Comparison of ENCODE assay signal across 31 cellular contexts in the genomic region with DNA sequence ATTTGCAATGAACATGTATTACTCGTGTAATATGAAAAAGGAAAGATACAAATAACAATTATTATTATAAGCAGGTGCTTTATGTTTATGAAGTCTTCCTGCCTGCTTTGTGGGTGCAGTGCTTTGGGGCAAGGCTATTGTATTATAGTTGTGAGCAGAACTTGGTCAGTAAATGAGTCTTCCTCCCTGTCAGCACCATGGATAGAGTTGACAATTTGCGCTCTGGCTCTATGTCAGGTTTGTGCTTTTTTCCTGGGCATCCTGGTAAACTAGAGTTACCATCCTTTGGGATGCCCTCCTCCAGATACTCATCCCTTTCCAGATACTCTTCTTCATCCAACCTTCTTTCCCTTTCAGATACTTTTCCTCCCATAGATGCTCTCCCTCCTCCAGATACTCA. TPM values are rescaled to one million over a fixed set of nuclear protein-coding genes. Genes with fewer than 3 reads are reported as not detected.
DNase-seq lines count a peak whose midpoint lies in the region; ATAC-seq and TF ChIP-seq lines count a peak whose summit lies in the region.
"Had no signal": no experiment of that assay in that cellular context is flagged by ENCODE, and none has a peak within 500 bp of the region (broad histone marks: within the 10 kb centered on the region; RNA-seq: fewer than 3 reads in every experiment).

No MANE protein-coding gene starts in this region.

- no peak overlapping the region for H3K4me3 ChIP-seq in GM23338
- no peak overlapping the region for H3K4me3 ChIP-seq in NB4 (ENCODE audit: low read depth, low read length)
- H3K4me3 ChIP-seq in choroid plexus epithelial cell (ENCODE audit: low read depth, low read length), result no peak overlapping the region
- H3K4me3 ChIP-seq in mesendoderm (ENCODE audit: low read length), result no peak overlapping the region
- H3K4me3 ChIP-seq: lower lobe of right lung, mucosa of descending colon, ovary, Peyer's patch, SJCRH30 had no signal

- H2BK15ac ChIP-seq in mesendoderm (replicated peaks; ENCODE audit: low read depth), result no peak overlapping the region

- H3K9me3 Mint-ChIP-seq in GM23338, result no peaks in the 10 kb centered on the region
- H3K9me3 Mint-ChIP-seq in activated T-cell treated with anti-CD3 and anti-CD28 coated beads, Interleukin-2, amount 50 U/mL, for 72 hours, result no peaks in the 10 kb centered on the region
- H3K9me3 Mint-ChIP-seq in type B pancreatic cell, result peaks cover 7% of the 10 kb centered on the region
- H3K9me3 Mint-ChIP-seq: activated naive CD4-positive, alpha-beta T cell treated with anti-CD3 and anti-CD28 coated beads, Interleukin-2, amount 50 U/mL, for 24 hours; nephron had no signal

- no peaks in the 10 kb centered on the region for H3K4me1 Mint-ChIP-seq in GM23338
- peaks cover 10% of the 10 kb centered on the region for H3K4me1 Mint-ChIP-seq in activated T-cell treated with anti-CD3 and anti-CD28 coated beads, Interleukin-2, amount 50 U/mL, for 72 hours (ENCODE audit: low read depth)
- H3K4me1 Mint-ChIP-seq in type B pancreatic cell (ENCODE audit: unreplicated experiment), result no peaks in the 10 kb centered on the region
- H3K4me1 Mint-ChIP-seq: activated naive CD4-positive, alpha-beta T cell treated with anti-CD3 and anti-CD28 coated beads, Interleukin-2, amount 50 U/mL, for 24 hours; nephron had no signal

- H3K4me1 ChIP-seq in GM23338 (ENCODE audit: insufficient read depth) (no peaks in the 10 kb centered on the region), mesendoderm (ENCODE audit: control insufficient read depth, low read depth, low read length) (no peaks in the 10 kb centered on the region)
- H3K4me1 ChIP-seq: lower lobe of right lung, Peyer's patch, SJCRH30 had no signal

- H3K27ac Mint-ChIP-seq in GM23338 (no peak overlapping the region), type B pancreatic cell (no peak overlapping the region)
- no peak overlapping the region for H3K27ac Mint-ChIP-seq in activated T-cell treated with anti-CD3 and anti-CD28 coated beads, Interleukin-2, amount 50 U/mL, for 72 hours
- H3K27ac Mint-ChIP-seq: activated naive CD4-positive, alpha-beta T cell treated with anti-CD3 and anti-CD28 coated beads, Interleukin-2, amount 50 U/mL, for 24 hours; nephron had no signal

- H3K18ac ChIP-seq in mesendoderm (ENCODE audit: low read length), result no peak overlapping the region

- ATAC-seq in GM23338, result peak; percentile 50
- ATAC-seq in activated T-cell treated with anti-CD3 and anti-CD28 coated beads, Interleukin-2, amount 50 U/mL, for 72 hours (replicated peaks in 1 of 2), result no peak
- ATAC-seq: lower lobe of right lung, mucosa of descending colon, right cardiac atrium had no signal

- no peak overlapping the region for H2BK120ac ChIP-seq in mesendoderm (ENCODE audit: low read depth, low read length)

- H3K27ac ChIP-seq in GM23338 (ENCODE audit: low read depth) (no peak overlapping the region), mesendoderm (ENCODE audit: low read depth, low read length) (no peak overlapping the region)
- H3K27ac ChIP-seq: C4-2B, HL-60, lower lobe of right lung, ovary, Peyer's patch, SJCRH30 had no signal

- no peak overlapping the region for H3K4me2 ChIP-seq in GM23338
- no peak overlapping the region for H3K4me2 ChIP-seq in mesendoderm (ENCODE audit: low read length)

- H3K9me2 ChIP-seq in GM23338 (ENCODE audit: insufficient read depth), result 0 out of 2 replicates have a peak, but pooled peaks cover 2% of the 10 kb centered on the region

- no peaks in the 10 kb centered on the region for H3K79me1 ChIP-seq in mesendoderm (ENCODE audit: low read length)

- H3K79me2 ChIP-seq in GM23338 (replicated peaks; ENCODE audit: insufficient read depth) (no peaks in the 10 kb centered on the region), mesendoderm (ENCODE audit: control insufficient read depth, insufficient read depth, low read length) (no peaks in the 10 kb centered on the region)

- H3K27me3 Mint-ChIP-seq in GM23338 (ENCODE audit: insufficient read depth, low read depth, poor library complexity) (no peaks in the 10 kb centered on the region), type B pancreatic cell (peaks cover 25% of the 10 kb centered on the region)
- peaks cover 28% of the 10 kb centered on the region for H3K27me3 Mint-ChIP-seq in activated T-cell treated with anti-CD3 and anti-CD28 coated beads, Interleukin-2, amount 50 U/mL, for 72 hours (ENCODE audit: low read depth)

- H3F3A ChIP-seq in GM23338 (replicated peaks; ENCODE audit: low read depth), result no peaks in the 10 kb centered on the region

- no peak overlapping the region for H3K9ac ChIP-seq in mesendoderm (ENCODE audit: low read length)

- H2AFZ ChIP-seq in GM23338, result no peak overlapping the region

- no peak overlapping the region for H3K4ac ChIP-seq in mesendoderm (ENCODE audit: low read depth, low read length)

- no peak overlapping the region for H2AK5ac ChIP-seq in mesendoderm (ENCODE audit: low read length)

- no peaks in the 10 kb centered on the region for H3K36me3 ChIP-seq in GM23338 (ENCODE audit: insufficient read depth)
- no peaks in the 10 kb centered on the region for H3K36me3 ChIP-seq in mesendoderm (ENCODE audit: control insufficient read depth, insufficient read depth, low read length)
- H3K36me3 ChIP-seq: lower lobe of right lung, ovary, Peyer's patch, SJCRH30 had no signal

- H4K20me1 ChIP-seq in GM23338 (replicated peaks; ENCODE audit: insufficient read depth), result no peaks in the 10 kb centered on the region

- H4K5ac ChIP-seq in mesendoderm (ENCODE audit: low read length), result no peak overlapping the region

- H3K23ac ChIP-seq in mesendoderm (ENCODE audit: low read length), result no peak overlapping the region

- H3K56ac ChIP-seq in mesendoderm (ENCODE audit: low read length), result no peak overlapping the region

- no peak overlapping the region for H4K8ac ChIP-seq in mesendoderm (ENCODE audit: low read depth, low read length)

- no CpG with 5 or more reads among the region's 2 CpGs for WGBS in mesendoderm (ENCODE audit: extremely low coverage, insufficient coverage, low lambda C conversion rate)

- TF ChIP-seq CTCF in GM23338 (conservative IDR thresholded peaks at IDR 0.05; ENCODE audit: low read depth in 2 of 2), result no peak
- TF ChIP-seq CTCF in NB4 (IDR thresholded peaks at IDR 0.05; ENCODE audit: low read depth, low read length), result no peak
- no peak for TF ChIP-seq CTCF in choroid plexus epithelial cell (conservative IDR thresholded peaks at IDR 0.05; ENCODE audit: low read depth, low read length)
- TF ChIP-seq CTCF in type B pancreatic cell (conservative IDR thresholded peaks at IDR 0.05), result no peak

- DNase-seq in GM23338 (ENCODE audit: low spot score) (peak; percentile 30), NB4 (ENCODE audit: low read depth) (peak; percentile 8), choroid plexus epithelial cell (ENCODE audit: low read depth) (peak; percentile 15), mesendoderm (peak; percentile 10), type B pancreatic cell (ENCODE audit: extremely low spot score, unreplicated experiment) (no peak)
- DNase-seq in activated T-cell treated with anti-CD3 and anti-CD28 coated beads, Interleukin-2, amount 50 U/mL, for 72 hours, result no peak
- no peak for DNase-seq in activated T-cell treated with anti-CD3 and anti-CD28 coated beads, Interleukin-2, amount 50 U/mL, for 1 hour
- DNase-seq: activated CD4-positive, alpha-beta T cell treated with anti-CD3 and anti-CD28 coated beads, Interleukin-2, amount 50 U/mL, for 48 hours; anterior cingulate cortex; DMS79; GF-D8; hypothalamus; kidney; lower lobe of right lung; mucosa of descending colon; NCI-H1417; NCI-H2029 treated with DMSO at 0.1 percent for 48 hours; NCI-H226; ovary; Peyer's patch; right cardiac atrium; stimulated activated CD4-positive, alpha-beta T cell treated with anti-CD3 and anti-CD28 coated beads, Interleukin-2, amount 100 ng/mL, for 48 hours; T-helper 1 cell; trophoblast cell had no signal

- H3K4me3 Mint-ChIP-seq in GM23338 (no peak overlapping the region), type B pancreatic cell (no peak overlapping the region)
- no peak overlapping the region for H3K4me3 Mint-ChIP-seq in activated T-cell treated with anti-CD3 and anti-CD28 coated beads, Interleukin-2, amount 50 U/mL, for 72 hours
- H3K4me3 Mint-ChIP-seq: activated naive CD4-positive, alpha-beta T cell treated with anti-CD3 and anti-CD28 coated beads, Interleukin-2, amount 50 U/mL, for 24 hours; nephron had no signal

- TF ChIP-seq POLR2A in NB4 (IDR thresholded peaks at IDR 0.05; ENCODE audit: extremely low read depth, insufficient read length), result no peak

- H3K36me3 Mint-ChIP-seq in GM23338 (ENCODE audit: low read depth), result no peaks in the 10 kb centered on the region
- no peaks in the 10 kb centered on the region for H3K36me3 Mint-ChIP-seq in activated T-cell treated with anti-CD3 and anti-CD28 coated beads, Interleukin-2, amount 50 U/mL, for 72 hours (ENCODE audit: insufficient read depth in 2 of 2)
- no peaks in the 10 kb centered on the region for H3K36me3 Mint-ChIP-seq in type B pancreatic cell
- H3K36me3 Mint-ChIP-seq: activated naive CD4-positive, alpha-beta T cell treated with anti-CD3 and anti-CD28 coated beads, Interleukin-2, amount 50 U/mL, for 24 hours had no signal

- H3K27me3 ChIP-seq in GM23338 (ENCODE audit: insufficient read depth) (no peaks in the 10 kb centered on the region), mesendoderm (ENCODE audit: insufficient read depth, low read length, poor library complexity) (no peaks in the 10 kb centered on the region)
- H3K27me3 ChIP-seq: ovary, Peyer's patch, SJCRH30 had no signal

- H2BK5ac ChIP-seq in mesendoderm (ENCODE audit: low read length), result no peak overlapping the region

TF ChIP-seq in GM23338, 12 proteins besides CTCF, POLR2A, EP300 and RAD21 (continues in another document):
- TF ChIP-seq EZH2 (IDR thresholded peaks at IDR 0.05; ENCODE audit: low read depth, unreplicated experiment), result no peak

RNA-seq across cellular contexts. Expression of a gene that starts 19.6 kb away (rescaled TPM):
- not detected in 2 replicates for total RNA-seq in GM23338 (2014; rRNA removed; shearing (Covaris generic))
- polyA plus RNA-seq in GM23338 (2016; fragmentation: Nextera tagmentation; extraction: Ambion mirVana), result not detected in 2 replicates
- not detected for polyA plus RNA-seq in mesendoderm (2013, experiment 1 of 2)
- polyA plus RNA-seq in mesendoderm (2013, experiment 2 of 2), result not detected
- not detected for total RNA-seq in activated T-cell treated with anti-CD3 and anti-CD28 coated beads, Interleukin-2, amount 50 U/mL, for 72 hours
- not detected in 2 replicates for total RNA-seq in type B pancreatic cell (ENCODE audit: low replicate concordance)
- total RNA-seq: dermis microvascular lymphatic vessel endothelial cell, kidney, lower lobe of right lung, mucosa of descending colon, ovary, Peyer's patch, right cardiac atrium, SJCRH30, subcutaneous adipose tissue had no signal
- polyA plus RNA-seq: ovary, right cardiac atrium had no signal

Comparison
In these comparisons a context has a peak if more than half of its experiments do, and no peak if none do; other contexts are left out.
1. DNase-seq: peak in GM23338 (single experiment), NB4 (single experiment), choroid plexus epithelial cell (single experiment) and mesendoderm (single experiment); none in activated T-cell treated with anti-CD3 and anti-CD28 coated beads, Interleukin-2, amount 50 U/mL, for 72 hours (0 of 2), activated T-cell treated with anti-CD3 and anti-CD28 coated beads, Interleukin-2, amount 50 U/mL, for 1 hour (single experiment) and type B pancreatic cell (single experiment).